In genomic region chrX:2677764-2678163, GRCh38 we compare ENCODE assay signal across 10 cellular contexts. TPM values are rescaled to one million over a fixed set of nuclear protein-coding genes. Genes with fewer than 3 reads are reported as not detected.
A peak's percentile ranks its signal among the peaks of the same experiment; 100 is the strongest.
DNase-seq lines count a peak whose midpoint lies in the region; ATAC-seq and TF ChIP-seq lines count a peak whose summit lies in the region.
"Had no signal": no experiment of that assay in that cellular context is flagged by ENCODE, and none has a peak within 500 bp of the region (broad histone marks: within the 10 kb centered on the region; RNA-seq: fewer than 3 reads in every experiment).

No MANE protein-coding gene starts in this region.

- in situ Hi-C loops in astrocyte of the spinal cord (cut with HindIII; ENCODE audit: low sequenced_read_pairs): no loop called here

- H3K27me3 ChIP-seq in right cardiac atrium (ENCODE audit: control insufficient read depth, insufficient read depth): no peaks in the 10 kb centered on the region
- H3K27me3 ChIP-seq in CD4-positive, alpha-beta memory T cell (ENCODE audit: insufficient read depth, low read length): no peaks in the 10 kb centered on the region

- ATAC-seq in right cardiac atrium: peak; percentile 94 to 97
- no peak for ATAC-seq in GM21526 (IDR thresholded peaks at IDR 0.05; ENCODE audit: low FRiP score, unreplicated experiment)

- 56% methylated on average over 10 of the region's 10 CpGs for WGBS in right cardiac atrium

- H3K36me3 Mint-ChIP-seq in CD4-positive, alpha-beta memory T cell: peaks cover 2 to 20% of the 10 kb centered on the region in 2 donors
- H3K36me3 Mint-ChIP-seq: activated naive CD8-positive, alpha-beta T cell treated with anti-CD3 and anti-CD28 coated beads, Interleukin-2, amount 10 ng/mL, durations not matched to agents 7 days and 5 days had no signal

- no peak for TF ChIP-seq CTCF in astrocyte of the spinal cord (IDR thresholded peaks at IDR 0.05; ENCODE audit: low read depth, low read length)

- H3K27ac Mint-ChIP-seq in CD4-positive, alpha-beta memory T cell: no peak overlapping the region
- H3K27ac Mint-ChIP-seq: activated naive CD8-positive, alpha-beta T cell treated with anti-CD3 and anti-CD28 coated beads, Interleukin-2, amount 10 ng/mL, durations not matched to agents 7 days and 5 days had no signal

- DNase-seq in GM03348 (ENCODE audit: low spot score) (peak; percentile 95), astrocyte of the spinal cord (ENCODE audit: low read depth, low spot score) (peak; percentile 98), right cardiac atrium (peak; percentile 88 to 93 (median 90)), skeletal muscle cell (ENCODE audit: low read depth) (peak; percentile 94), activated gamma-delta T cell treated with Interleukin-2 at 50 U/mL for 16 hours (no peak)
- no peak for DNase-seq in stimulated activated CD4-positive, alpha-beta T cell treated with anti-CD3 and anti-CD28 coated beads, Interleukin-2, amount 100 ng/mL, for 24 hours
- DNase-seq in CD4-positive, alpha-beta memory T cell: no peak
- DNase-seq: activated naive CD8-positive, alpha-beta T cell treated with anti-CD3 and anti-CD28 coated beads, Interleukin-2, amount 10 ng/mL, durations not matched to agents 7 days and 5 days had no signal

- intact Hi-C loops in right cardiac atrium (cut with DNase I): no loop called here
- intact Hi-C loops in CD4-positive, alpha-beta memory T cell (cut with micrococcal nuclease): no loop called here

- no peak overlapping the region for H3K27ac ChIP-seq in right cardiac atrium (ENCODE audit: low read length)
- no peak overlapping the region for H3K27ac ChIP-seq in CD4-positive, alpha-beta memory T cell (ENCODE audit: low read depth, low read length)

- no peaks in the 10 kb centered on the region for H3K9me3 ChIP-seq in right cardiac atrium (ENCODE audit: control insufficient read depth, low read length)
- H3K9me3 ChIP-seq in CD4-positive, alpha-beta memory T cell (ENCODE audit: control insufficient read depth in 1 of 2, low read length in 2 of 2): no peaks in the 10 kb centered on the region

- no peaks in the 10 kb centered on the region for H3K4me1 Mint-ChIP-seq in CD4-positive, alpha-beta memory T cell
- H3K4me1 Mint-ChIP-seq: neural crest cell had no signal

- H3K4me3 Mint-ChIP-seq in CD4-positive, alpha-beta memory T cell: no peak overlapping the region
- H3K4me3 Mint-ChIP-seq: activated naive CD8-positive, alpha-beta T cell treated with anti-CD3 and anti-CD28 coated beads, Interleukin-2, amount 10 ng/mL, durations not matched to agents 7 days and 5 days; neural crest cell had no signal

- CTCF ChIA-PET in CD4-positive, alpha-beta memory T cell (lab: Charles Lee; ENCODE audit: partially characterized antibody): no interaction called here

- H3K4me1 ChIP-seq in right cardiac atrium (ENCODE audit: control insufficient read depth, insufficient read depth, low read length): no peaks in the 10 kb centered on the region
- H3K4me1 ChIP-seq in CD4-positive, alpha-beta memory T cell (ENCODE audit: insufficient read depth, low read length): no peaks in the 10 kb centered on the region

- POLR2A ChIA-PET in CD4-positive, alpha-beta memory T cell (lab: Charles Lee; ENCODE audit: partially characterized antibody): no interaction called here

- H3K9me3 Mint-ChIP-seq in CD4-positive, alpha-beta memory T cell: peaks cover 0 to 1% (median 0%) of the 10 kb centered on the region in 8 donors

- no peaks in the 10 kb centered on the region for H3K36me3 ChIP-seq in CD4-positive, alpha-beta memory T cell (ENCODE audit: insufficient read depth, low read length)

- H3K4me3 ChIP-seq in astrocyte of the spinal cord (ENCODE audit: low read depth, low read length) (no peak overlapping the region), right cardiac atrium (ENCODE audit: low read length) (no peak overlapping the region), skeletal muscle cell (ENCODE audit: low read depth, low read length) (no peak overlapping the region)
- no peak overlapping the region for H3K4me3 ChIP-seq in CD4-positive, alpha-beta memory T cell (ENCODE audit: low read length in 2 of 2)

- no peaks in the 10 kb centered on the region for H3K27me3 Mint-ChIP-seq in CD4-positive, alpha-beta memory T cell
- H3K27me3 Mint-ChIP-seq: activated naive CD8-positive, alpha-beta T cell treated with anti-CD3 and anti-CD28 coated beads, Interleukin-2, amount 10 ng/mL, durations not matched to agents 7 days and 5 days had no signal

RNA-seq across cellular contexts. Expression of gene CD99, which starts 13.3 kb away (rescaled TPM):
- 100 to 1,000 TPM; 230 to 368 (median 290) TPM for total RNA-seq in right cardiac atrium
- polyA plus RNA-seq in right cardiac atrium: 387 TPM
- 100 to 1,000 TPM; 283 to 289 TPM for total RNA-seq in CD4-positive, alpha-beta memory T cell
- polyA plus RNA-seq in CD4-positive, alpha-beta memory T cell: 100 to 1,000 TPM; 388 to 400 TPM

Comparison
In these comparisons a context has a peak if more than half of its experiments do, and no peak if none do; other contexts are left out.
1. DNase-seq: peak in GM03348 (single experiment), astrocyte of the spinal cord (single experiment), right cardiac atrium (3 of 3) and skeletal muscle cell (single experiment); none in stimulated activated CD4-positive, alpha-beta T cell treated with anti-CD3 and anti-CD28 coated beads, Interleukin-2, amount 100 ng/mL, for 24 hours (0 of 2), activated gamma-delta T cell treated with Interleukin-2 at 50 U/mL for 16 hours (single experiment) and CD4-positive, alpha-beta memory T cell (0 of 5).